In the genomic region with DNA sequence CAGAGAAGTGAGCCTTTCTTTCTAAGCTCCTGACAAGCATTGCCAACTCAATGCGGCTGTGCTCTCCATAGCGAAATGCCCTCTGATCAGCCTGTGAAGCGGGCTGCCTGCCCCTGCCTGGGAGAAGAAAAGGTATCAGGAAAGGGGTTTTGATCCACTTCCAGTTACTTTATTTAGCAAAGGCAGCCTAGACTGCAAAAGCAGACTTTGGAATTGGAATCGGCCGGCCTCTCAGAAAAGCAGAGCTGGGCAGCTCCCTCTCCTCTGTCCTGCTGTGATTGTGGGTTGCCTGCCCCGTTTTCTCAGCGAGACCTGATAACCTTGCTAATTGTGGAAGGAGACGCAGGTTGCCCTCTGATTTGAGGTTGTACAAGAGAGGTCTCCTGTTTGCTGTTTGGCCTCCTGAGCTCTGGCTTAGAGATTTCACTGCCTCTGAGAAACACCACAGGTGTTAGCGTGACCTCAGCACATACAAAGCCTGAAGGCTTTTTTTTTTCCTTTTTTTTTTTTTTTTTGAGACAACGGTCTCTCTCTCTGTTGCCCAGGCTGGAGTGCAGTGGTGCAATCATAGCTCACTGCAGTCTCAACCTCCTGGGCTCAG, we compare ENCODE assay signal across 16 cellular contexts.
"Had no signal": no experiment of that assay in that cellular context is flagged by ENCODE, and none has a peak within 500 bp of the region (broad histone marks: within the 10 kb centered on the region; RNA-seq: fewer than 3 reads in every experiment).

No MANE protein-coding gene starts in this region.

- H3K4me3 ChIP-seq: coronary artery, esophagus squamous epithelium, psoas muscle, sigmoid colon had no signal

- H3K27ac ChIP-seq: coronary artery, esophagus squamous epithelium, psoas muscle, sigmoid colon had no signal

- ATAC-seq: activated CD4-positive, CD25-positive, alpha-beta regulatory T cell treated with anti-CD3 and anti-CD28 coated beads, Interleukin-2, amount 50 U/mL, for 24 hours; activated T-helper 17 cell treated with anti-CD3 and anti-CD28 coated beads, Interleukin-2, amount 50 U/mL, for 72 hours; naive thymus-derived CD8-positive, alpha-beta T cell; psoas muscle; stimulated activated naive CD8-positive, alpha-beta T cell treated with anti-CD3 and anti-CD28 coated beads, Interleukin-15, amount 100 ng/mL, for 72 hours; T-cell had no signal

- H3K4me1 Mint-ChIP-seq: activated naive CD4-positive, alpha-beta T cell treated with anti-CD3 and anti-CD28 coated beads, Interleukin-2, amount 10 ng/mL, durations not matched to agents 7 days and 5 days; activated T-helper 17 cell treated with anti-CD3 and anti-CD28 coated beads, Interleukin-2, amount 50 U/mL, for 72 hours; memory B cell; stimulated activated naive CD8-positive, alpha-beta T cell treated with anti-CD3 and anti-CD28 coated beads, Interleukin-15, amount 100 ng/mL, for 72 hours; T-cell had no signal

- H3K27me3 Mint-ChIP-seq: activated naive CD4-positive, alpha-beta T cell treated with anti-CD3 and anti-CD28 coated beads, Interleukin-2, amount 10 ng/mL, durations not matched to agents 7 days and 5 days; activated T-helper 17 cell treated with anti-CD3 and anti-CD28 coated beads, Interleukin-2, amount 50 U/mL, for 72 hours; memory B cell; naive thymus-derived CD8-positive, alpha-beta T cell; stimulated activated naive CD8-positive, alpha-beta T cell treated with anti-CD3 and anti-CD28 coated beads, Interleukin-15, amount 100 ng/mL, for 72 hours; T-cell had no signal

- DNase-seq: activated CD4-positive, alpha-beta T cell treated with anti-CD3 and anti-CD28 coated beads, Interleukin-2, amount 50 U/mL, for 1 hour; activated naive CD4-positive, alpha-beta T cell treated with anti-CD3 and anti-CD28 coated beads, Interleukin-2, amount 10 ng/mL, durations not matched to agents 7 days and 5 days; central memory CD4-positive, alpha-beta T cell; esophagus squamous epithelium; glutamatergic neuron; psoas muscle; sigmoid colon; stimulated activated CD4-positive, alpha-beta T cell treated with anti-CD3 and anti-CD28 coated beads, Interleukin-1b, Interleukin-23, amount 100 ng/mL, for 48 hours; stimulated activated naive CD8-positive, alpha-beta T cell treated with anti-CD3 and anti-CD28 coated beads, Interleukin-15, amount 100 ng/mL, for 72 hours; T-cell; T-helper 9 cell had no signal

- H3K27me3 ChIP-seq: esophagus squamous epithelium, sigmoid colon had no signal

- H3K27ac Mint-ChIP-seq: activated naive CD4-positive, alpha-beta T cell treated with anti-CD3 and anti-CD28 coated beads, Interleukin-2, amount 10 ng/mL, durations not matched to agents 7 days and 5 days; activated T-helper 17 cell treated with anti-CD3 and anti-CD28 coated beads, Interleukin-2, amount 50 U/mL, for 72 hours; memory B cell; stimulated activated naive CD8-positive, alpha-beta T cell treated with anti-CD3 and anti-CD28 coated beads, Interleukin-15, amount 100 ng/mL, for 72 hours; T-cell had no signal

- H3K9me3 Mint-ChIP-seq: activated naive CD4-positive, alpha-beta T cell treated with anti-CD3 and anti-CD28 coated beads, Interleukin-2, amount 10 ng/mL, durations not matched to agents 7 days and 5 days; activated T-helper 17 cell treated with anti-CD3 and anti-CD28 coated beads, Interleukin-2, amount 50 U/mL, for 72 hours; memory B cell; naive thymus-derived CD8-positive, alpha-beta T cell; stimulated activated naive CD8-positive, alpha-beta T cell treated with anti-CD3 and anti-CD28 coated beads, Interleukin-15, amount 100 ng/mL, for 72 hours; T-cell had no signal

- H3K4me1 ChIP-seq: esophagus squamous epithelium, psoas muscle had no signal

- H3K9me3 ChIP-seq: esophagus squamous epithelium, psoas muscle, sigmoid colon had no signal

- H3K4me3 Mint-ChIP-seq: activated naive CD4-positive, alpha-beta T cell treated with anti-CD3 and anti-CD28 coated beads, Interleukin-2, amount 10 ng/mL, durations not matched to agents 7 days and 5 days; activated T-helper 17 cell treated with anti-CD3 and anti-CD28 coated beads, Interleukin-2, amount 50 U/mL, for 72 hours; memory B cell; naive thymus-derived CD8-positive, alpha-beta T cell; stimulated activated naive CD8-positive, alpha-beta T cell treated with anti-CD3 and anti-CD28 coated beads, Interleukin-15, amount 100 ng/mL, for 72 hours; T-cell had no signal
